Comparison of ENCODE assay signal across 32 cellular contexts in the genomic region with DNA sequence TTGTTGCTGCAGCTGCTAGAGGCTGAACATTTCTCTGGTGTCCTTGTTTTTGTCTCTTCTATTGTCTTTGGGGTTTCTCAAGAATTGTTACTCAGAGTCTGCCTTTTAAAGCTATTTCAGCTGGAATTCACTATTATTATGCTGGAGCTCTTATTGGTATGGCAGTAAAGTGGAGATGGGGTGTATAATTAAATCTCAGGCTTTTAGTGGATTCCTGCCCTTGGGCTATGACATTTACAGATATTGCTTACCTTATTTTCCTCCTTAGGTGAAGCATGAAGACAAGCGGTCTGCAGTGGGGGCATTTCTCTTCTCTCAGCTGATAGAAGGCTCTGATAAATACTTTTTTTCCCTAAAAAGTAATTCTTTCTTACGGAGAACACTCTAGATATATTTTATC.
"Had no signal": no experiment of that assay in that cellular context is flagged by ENCODE, and none has a peak within 500 bp of the region (broad histone marks: within the 10 kb centered on the region; RNA-seq: fewer than 3 reads in every experiment).

No MANE protein-coding gene starts in this region.

- H3K27me3 Mint-ChIP-seq: activated CD4-positive, alpha-beta memory T cell treated with anti-CD3 and anti-CD28 coated beads, Interleukin-2, amount 10 ng/mL, durations not matched to agents 7 days and 5 days; activated CD8-positive, alpha-beta memory T cell treated with anti-CD3 and anti-CD28 coated beads, Interleukin-2, amount 10 ng/mL, durations not matched to agents 7 days and 5 days; activated naive CD4-positive, alpha-beta T cell treated with anti-CD3 and anti-CD28 coated beads, Interleukin-2, amount 10 ng/mL, durations not matched to agents 7 days and 5 days; activated naive CD8-positive, alpha-beta T cell; activated naive CD8-positive, alpha-beta T cell treated with anti-CD3 and anti-CD28 coated beads, Interleukin-2, amount 50 U/mL, for 24 hours had no signal

- H3K27ac Mint-ChIP-seq: activated CD4-positive, alpha-beta memory T cell treated with anti-CD3 and anti-CD28 coated beads, Interleukin-2, amount 10 ng/mL, durations not matched to agents 7 days and 5 days; activated CD8-positive, alpha-beta memory T cell treated with anti-CD3 and anti-CD28 coated beads, Interleukin-2, amount 10 ng/mL, durations not matched to agents 7 days and 5 days; activated naive CD4-positive, alpha-beta T cell treated with anti-CD3 and anti-CD28 coated beads, Interleukin-2, amount 10 ng/mL, durations not matched to agents 7 days and 5 days; activated naive CD8-positive, alpha-beta T cell; activated naive CD8-positive, alpha-beta T cell treated with anti-CD3 and anti-CD28 coated beads, Interleukin-2, amount 50 U/mL, for 24 hours; brain had no signal

- H3K4me3 Mint-ChIP-seq: activated CD4-positive, alpha-beta memory T cell treated with anti-CD3 and anti-CD28 coated beads, Interleukin-2, amount 10 ng/mL, durations not matched to agents 7 days and 5 days; activated CD8-positive, alpha-beta memory T cell treated with anti-CD3 and anti-CD28 coated beads, Interleukin-2, amount 10 ng/mL, durations not matched to agents 7 days and 5 days; activated naive CD4-positive, alpha-beta T cell treated with anti-CD3 and anti-CD28 coated beads, Interleukin-2, amount 10 ng/mL, durations not matched to agents 7 days and 5 days; activated naive CD8-positive, alpha-beta T cell; activated naive CD8-positive, alpha-beta T cell treated with anti-CD3 and anti-CD28 coated beads, Interleukin-2, amount 50 U/mL, for 24 hours; brain had no signal

- H3K4me1 Mint-ChIP-seq: activated CD4-positive, alpha-beta memory T cell treated with anti-CD3 and anti-CD28 coated beads, Interleukin-2, amount 10 ng/mL, durations not matched to agents 7 days and 5 days; activated CD8-positive, alpha-beta memory T cell treated with anti-CD3 and anti-CD28 coated beads, Interleukin-2, amount 10 ng/mL, durations not matched to agents 7 days and 5 days; activated naive CD4-positive, alpha-beta T cell treated with anti-CD3 and anti-CD28 coated beads, Interleukin-2, amount 10 ng/mL, durations not matched to agents 7 days and 5 days; activated naive CD8-positive, alpha-beta T cell treated with anti-CD3 and anti-CD28 coated beads, Interleukin-2, amount 50 U/mL, for 24 hours; brain had no signal

- H3K36me3 Mint-ChIP-seq: activated CD8-positive, alpha-beta memory T cell treated with anti-CD3 and anti-CD28 coated beads, Interleukin-2, amount 10 ng/mL, durations not matched to agents 7 days and 5 days; activated naive CD4-positive, alpha-beta T cell treated with anti-CD3 and anti-CD28 coated beads, Interleukin-2, amount 10 ng/mL, durations not matched to agents 7 days and 5 days; activated naive CD8-positive, alpha-beta T cell; brain had no signal

- DNase-seq: activated CD4-positive, alpha-beta memory T cell treated with anti-CD3 and anti-CD28 coated beads, Interleukin-2, amount 10 ng/mL, durations not matched to agents 7 days and 5 days; activated CD4-positive, alpha-beta T cell treated with anti-CD3 and anti-CD28 coated beads for 1 hour; activated CD4-positive, alpha-beta T cell treated with anti-CD3 and anti-CD28 coated beads for 48 hours; activated CD4-positive, CD25-positive, alpha-beta regulatory T cell; activated CD8-positive, alpha-beta memory T cell treated with anti-CD3 and anti-CD28 coated beads for 24 hours; activated CD8-positive, alpha-beta memory T cell treated with anti-CD3 and anti-CD28 coated beads, Interleukin-2, amount 10 ng/mL, durations not matched to agents 7 days and 5 days; activated CD8-positive, alpha-beta memory T cell treated with anti-CD3 and anti-CD28 coated beads, Interleukin-2, amount 50 U/mL, for 48 hours; activated effector memory CD4-positive, alpha-beta T cell treated with Interleukin-2 at 50 U/mL for 16 hours; activated naive CD4-positive, alpha-beta T cell treated with anti-CD3 and anti-CD28 coated beads, Interleukin-2, amount 10 ng/mL, durations not matched to agents 7 days and 5 days; activated naive CD8-positive, alpha-beta T cell treated with anti-CD3 and anti-CD28 coated beads, Interleukin-2, amount 50 U/mL, for 24 hours; activated T-cell treated with anti-CD3 and anti-CD28 coated beads, Interleukin-2, amount 50 U/mL, for 48 hours; anterior cingulate cortex; caudate nucleus; cerebellar nuclear complex; IMR-90; NCI-H1105; NCI-H1694 treated with DMSO at 0.1 percent for 48 hours; NCI-H2029; NCI-H2171; NCI-H510A; NCI-H526; SHP77; SJCRH30; SW 1271; T-helper 1 cell; T-helper 2 cell; T1000; WERI-Rb-1 had no signal

- ATAC-seq: activated CD8-positive, alpha-beta memory T cell treated with anti-CD3 and anti-CD28 coated beads, Interleukin-2, amount 10 ng/mL, durations not matched to agents 7 days and 5 days; activated naive CD8-positive, alpha-beta T cell treated with anti-CD3 and anti-CD28 coated beads, Interleukin-2, amount 50 U/mL, for 24 hours; K562; Panc1 had no signal
